Comparison of ENCODE assay signal across 16 cellular contexts in genomic region chr2:212480447-212480846, GRCh38. TPM values are rescaled to one million over a fixed set of nuclear protein-coding genes. Genes with fewer than 3 reads are reported as not detected.
"Had no signal": no experiment of that assay in that cellular context is flagged by ENCODE, and none has a peak within 500 bp of the region (broad histone marks: within the 10 kb centered on the region; RNA-seq: fewer than 3 reads in every experiment).

No MANE protein-coding gene starts in this region.

- DNase-seq: effector CD4-positive, alpha-beta T cell; endodermal cell; erythroblast; foreskin keratinocyte; head of caudate nucleus; mammary epithelial cell; natural killer cell; occipital lobe; pancreas; right cardiac atrium; small intestine; stimulated activated CD4-positive, alpha-beta T cell treated with anti-CD3 and anti-CD28 coated beads, Interleukin-12 subunit alpha, Interleukin-12 subunit beta, amount 100 ng/mL, for 4 hours; stimulated activated naive CD4-positive, alpha-beta T cell treated with Interleukin-2 at 50 U/mL for 16 hours; tibial artery; upper lobe of right lung had no signal

- ATAC-seq: foreskin keratinocyte, natural killer cell, pancreas, right cardiac atrium, upper lobe of right lung had no signal

RNA-seq across cellular contexts. Expression of gene ERBB4, which starts 58.2 kb away (rescaled TPM):
- total RNA-seq: dermis microvascular lymphatic vessel endothelial cell, foreskin keratinocyte, mammary epithelial cell had no signal
